ENCODE assay signal across 18 cellular contexts in the genomic region with DNA sequence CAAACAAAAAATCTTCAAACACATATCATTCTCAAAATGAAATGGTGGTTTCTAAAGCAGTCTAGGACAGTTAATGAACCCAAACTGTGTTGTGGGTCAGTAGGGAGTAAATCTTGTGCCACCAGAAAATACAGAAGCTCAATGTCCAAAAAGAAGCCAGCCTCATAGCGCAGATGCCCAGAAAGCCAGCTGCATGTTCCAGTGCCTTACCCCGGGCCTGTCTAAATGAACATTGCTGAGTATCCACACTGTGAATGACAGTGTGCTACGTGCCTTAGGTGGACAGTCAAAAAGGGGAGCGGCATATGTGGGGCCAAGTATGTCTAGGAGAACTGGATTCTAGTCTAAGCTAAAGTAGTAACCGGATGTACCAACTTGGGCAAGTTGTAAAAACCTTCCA. TPM values are rescaled to one million over a fixed set of nuclear protein-coding genes. Genes with fewer than 3 reads are reported as not detected.
DNase-seq lines count a peak whose midpoint lies in the region; ATAC-seq and TF ChIP-seq lines count a peak whose summit lies in the region.
"Had no signal": no experiment of that assay in that cellular context is flagged by ENCODE, and none has a peak within 500 bp of the region (broad histone marks: within the 10 kb centered on the region; RNA-seq: fewer than 3 reads in every experiment).

No MANE protein-coding gene starts in this region.

- H3K4me1 Mint-ChIP-seq in CD8-positive, alpha-beta T cell (ENCODE audit: low read depth) = peaks cover 98% of the 10 kb centered on the region
- peaks cover 94% of the 10 kb centered on the region for H3K4me1 Mint-ChIP-seq in activated naive CD8-positive, alpha-beta T cell treated with anti-CD3 and anti-CD28 coated beads for 36 hours

- peak overlapping the region; percentile 27 for H3K4me3 Mint-ChIP-seq in CD8-positive, alpha-beta T cell
- peak overlapping the region; percentile 22 for H3K4me3 Mint-ChIP-seq in activated naive CD8-positive, alpha-beta T cell treated with anti-CD3 and anti-CD28 coated beads for 36 hours
- H3K4me3 Mint-ChIP-seq: stimulated activated naive B cell treated with anti-CD40 and anti-IgM and Interleukin-4, amounts not matched to agents 10 μg/mL and 1 μg/mL and 100 μg/mL, for 72 hours; type B pancreatic cell had no signal

- no peak for TF ChIP-seq CTCF in CD8-positive, alpha-beta T cell (IDR thresholded peaks at IDR 0.05)
- TF ChIP-seq CTCF in hepatocyte (IDR thresholded peaks at IDR 0.05; ENCODE audit: poor library complexity) = no peak

- peak; percentile 43 for DNase-seq in Ammon's horn (ENCODE audit: low spot score)
- no peak for DNase-seq in CD8-positive, alpha-beta T cell
- no peak for DNase-seq in activated naive CD8-positive, alpha-beta T cell treated with anti-CD3 and anti-CD28 coated beads for 36 hours
- peak; percentile 21 for DNase-seq in islet precursor cell
- DNase-seq in activated gamma-delta T cell (lab: John Stamatoyannopoulos, UW) = no peak
- DNase-seq in hepatocyte (ENCODE audit: low spot score) = no peak
- DNase-seq: Caco-2; effector memory CD4-positive, alpha-beta T cell; NCI-H1417 treated with DMSO at 0.1 percent for 48 hours; NCI-H774; PC-3; SHP77 treated with DMSO at 0.1 percent for 48 hours; sigmoid colon; stimulated activated naive B cell treated with anti-CD40 and anti-IgM and Interleukin-4, amounts not matched to agents 10 μg/mL and 1 μg/mL and 100 μg/mL, for 72 hours had no signal

- no peak overlapping the region for H3K4me3 ChIP-seq in CD8-positive, alpha-beta T cell (ENCODE audit: low read depth, low read length)
- no peak overlapping the region for H3K4me3 ChIP-seq in hepatocyte
- H3K4me3 ChIP-seq: lung, sigmoid colon had no signal

- H3K79me2 ChIP-seq in hepatocyte = peaks cover 92% of the 10 kb centered on the region

- H3K27ac ChIP-seq in CD8-positive, alpha-beta T cell (ENCODE audit: low read depth, low read length) = no peak overlapping the region
- no peak overlapping the region for H3K27ac ChIP-seq in hepatocyte
- H3K27ac ChIP-seq: sigmoid colon had no signal

- no peaks in the 10 kb centered on the region for H3K27me3 Mint-ChIP-seq in CD8-positive, alpha-beta T cell (ENCODE audit: low read depth)
- no peaks in the 10 kb centered on the region for H3K27me3 Mint-ChIP-seq in activated naive CD8-positive, alpha-beta T cell treated with anti-CD3 and anti-CD28 coated beads for 36 hours
- H3K27me3 Mint-ChIP-seq: stimulated activated naive B cell treated with anti-CD40 and anti-IgM and Interleukin-4, amounts not matched to agents 10 μg/mL and 1 μg/mL and 100 μg/mL, for 72 hours; type B pancreatic cell had no signal

- peaks cover 99% of the 10 kb centered on the region for H3K4me1 ChIP-seq in CD8-positive, alpha-beta T cell (ENCODE audit: insufficient read depth, low read length)
- H3K4me1 ChIP-seq in hepatocyte (ENCODE audit: insufficient read depth) = peaks cover 4% of the 10 kb centered on the region
- H3K4me1 ChIP-seq: Caco-2 had no signal

- no peak for ATAC-seq in CD8-positive, alpha-beta T cell
- ATAC-seq in esophagus mucosa (no peak), GM18907 (IDR thresholded peaks at IDR 0.05; ENCODE audit: unreplicated experiment) (no peak)
- ATAC-seq: PC-3; stimulated activated naive B cell treated with anti-CD40 and anti-IgM and Interleukin-4, amounts not matched to agents 10 μg/mL and 1 μg/mL and 100 μg/mL, for 72 hours had no signal

- no peaks in the 10 kb centered on the region for H3K9me2 ChIP-seq in hepatocyte (replicated peaks; ENCODE audit: insufficient read depth)

- intact Hi-C loops in CD8-positive, alpha-beta T cell (cut with DNase I, micrococcal nuclease) = loop anchor here in 1 of 2 experiments (1.0 kb wide), 1 partner anchor 8 kb away; no protein-coding TSS in a partner anchor

- no peaks in the 10 kb centered on the region for H3K27me3 ChIP-seq in CD8-positive, alpha-beta T cell (ENCODE audit: insufficient read depth, low read length)
- H3K27me3 ChIP-seq in hepatocyte = no peaks in the 10 kb centered on the region
- H3K27me3 ChIP-seq: sigmoid colon had no signal

- CTCF ChIA-PET in CD8-positive, alpha-beta T cell (lab: Charles Lee) = no interaction called here

- H3K9me3 Mint-ChIP-seq in CD8-positive, alpha-beta T cell = no peaks in the 10 kb centered on the region
- no peaks in the 10 kb centered on the region for H3K9me3 Mint-ChIP-seq in activated naive CD8-positive, alpha-beta T cell treated with anti-CD3 and anti-CD28 coated beads for 36 hours
- H3K9me3 Mint-ChIP-seq: stimulated activated naive B cell treated with anti-CD40 and anti-IgM and Interleukin-4, amounts not matched to agents 10 μg/mL and 1 μg/mL and 100 μg/mL, for 72 hours had no signal

- POLR2A ChIA-PET in CD8-positive, alpha-beta T cell (lab: Charles Lee) = interaction anchor here (0.9 to 1.3 kb wide), 2 partner anchors 13 to 17 kb away, joined by 3 read pairs; no protein-coding TSS in a partner anchor

- H3K27ac Mint-ChIP-seq in CD8-positive, alpha-beta T cell = peak overlapping the region; percentile 42
- peak overlapping the region; percentile 66 for H3K27ac Mint-ChIP-seq in activated naive CD8-positive, alpha-beta T cell treated with anti-CD3 and anti-CD28 coated beads for 36 hours
- H3K27ac Mint-ChIP-seq: stimulated activated naive B cell treated with anti-CD40 and anti-IgM and Interleukin-4, amounts not matched to agents 10 μg/mL and 1 μg/mL and 100 μg/mL, for 72 hours had no signal

- 98% methylated on average over 5 of the region's 5 CpGs for WGBS in hepatocyte (ENCODE audit: low lambda C conversion rate, missing lambda C conversion rate)

- H3K4me2 ChIP-seq in hepatocyte = no peak overlapping the region

- H3K9me3 ChIP-seq in CD8-positive, alpha-beta T cell (ENCODE audit: low read length) = no peaks in the 10 kb centered on the region
- no peaks in the 10 kb centered on the region for H3K9me3 ChIP-seq in hepatocyte (ENCODE audit: low read depth)
- H3K9me3 ChIP-seq: Caco-2, sigmoid colon had no signal

- H2AFZ ChIP-seq in hepatocyte = no peak overlapping the region

- peaks cover 12% of the 10 kb centered on the region for H4K20me1 ChIP-seq in hepatocyte (ENCODE audit: insufficient read depth, poor library complexity, severe bottlenecking)

- H3K36me3 ChIP-seq in CD8-positive, alpha-beta T cell (ENCODE audit: insufficient read depth, low read length) = no peaks in the 10 kb centered on the region
- no peaks in the 10 kb centered on the region for H3K36me3 ChIP-seq in hepatocyte (replicated peaks; ENCODE audit: insufficient read depth, low read depth)
- H3K36me3 ChIP-seq: sigmoid colon had no signal

- H3K36me3 Mint-ChIP-seq in CD8-positive, alpha-beta T cell = peaks cover 15% of the 10 kb centered on the region
- H3K36me3 Mint-ChIP-seq in activated naive CD8-positive, alpha-beta T cell treated with anti-CD3 and anti-CD28 coated beads for 36 hours = peaks cover 64% of the 10 kb centered on the region

RNA-seq across cellular contexts. Expression of a gene that starts 10.9 kb away (rescaled TPM):
- 100 to 1,000 TPM; 479 to 483 TPM for total RNA-seq in CD8-positive, alpha-beta T cell
- 100 to 1,000 TPM; 390 to 395 TPM for total RNA-seq in activated naive CD8-positive, alpha-beta T cell treated with anti-CD3 and anti-CD28 coated beads for 36 hours
- 5.2 TPM for total RNA-seq in esophagus mucosa
- 40.0 and 65.7 TPM in 2 replicates for total RNA-seq in hepatocyte
- 63.7 and 70.1 TPM in 2 replicates for polyA plus RNA-seq in hepatocyte

Comparison
In these comparisons a context has a peak if more than half of its experiments do, and no peak if none do; other contexts are left out.
1. DNase-seq: peak in Ammon's horn (single experiment) and islet precursor cell (single experiment); none in CD8-positive, alpha-beta T cell (0 of 7), activated naive CD8-positive, alpha-beta T cell treated with anti-CD3 and anti-CD28 coated beads for 36 hours (single experiment), activated gamma-delta T cell (single experiment) and hepatocyte (single experiment).